In the genomic region with DNA sequence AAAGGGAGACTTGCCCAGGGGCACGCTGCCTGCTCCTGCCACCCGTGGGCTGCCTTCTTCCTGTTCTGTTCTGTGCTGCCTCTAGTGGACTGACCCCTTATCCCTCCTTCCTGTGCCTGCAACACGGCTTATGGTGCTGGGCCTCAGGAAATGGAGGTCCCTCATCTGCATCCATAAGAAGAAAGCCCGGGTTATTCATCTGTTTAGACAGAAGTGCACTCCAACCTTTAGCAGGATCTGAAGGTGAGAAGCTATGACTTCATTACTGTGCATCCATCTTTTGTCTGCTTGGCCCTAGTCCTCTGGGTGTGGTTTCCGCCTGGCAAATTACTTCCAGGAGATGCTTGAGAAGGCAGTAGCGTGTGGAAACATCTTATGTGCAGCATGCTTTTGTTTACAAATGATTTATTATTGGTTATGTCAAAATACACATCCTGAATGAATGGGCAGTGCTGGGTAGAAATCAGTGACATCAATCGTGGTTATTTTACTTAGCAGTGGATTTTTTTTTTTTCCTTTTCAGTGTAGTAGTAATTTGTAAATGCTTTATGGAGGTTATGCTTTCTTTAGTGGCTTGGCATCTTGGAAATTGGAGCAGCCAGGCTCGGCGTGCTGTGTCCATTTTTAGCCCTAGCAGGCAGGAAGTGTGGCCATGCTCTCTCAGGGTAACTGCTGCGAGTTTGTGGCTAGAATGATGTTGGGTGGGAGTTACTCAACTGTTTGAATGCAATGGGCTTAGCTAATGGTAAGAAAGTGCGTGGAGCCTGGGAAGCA, we compare ENCODE assay signal across 8 cellular contexts. TPM values are rescaled to one million over a fixed set of nuclear protein-coding genes. Genes with fewer than 3 reads are reported as not detected.
DNase-seq lines count a peak whose midpoint lies in the region; ATAC-seq and TF ChIP-seq lines count a peak whose summit lies in the region.

No MANE protein-coding gene starts in this region.

- BruUV-seq in A673 (replicated peaks; lab: Mats Ljungman, UMichigan): no TSS peak

- H3K4me3 ChIP-seq in A673 (ENCODE audit: low read depth, low read length, poor library complexity, severe bottlenecking) (no peak overlapping the region), H7 (ENCODE audit: insufficient read depth, low read depth, low read length) (no peak overlapping the region), WI38 (ENCODE audit: low read depth, low read length) (no peak overlapping the region)

- POLR2A ChIA-PET in A673 (lab: Charles Lee; ENCODE audit: low non-redundant PET): no interaction called here

- intact Hi-C loops in A673 (cut with micrococcal nuclease; ENCODE audit: unreplicated experiment): no loop called here

- H3K36me3 ChIP-seq in A673 (ENCODE audit: insufficient read depth, low read length, poor library complexity, severe bottlenecking) (no peaks in the 10 kb centered on the region), H7 (replicated peaks; ENCODE audit: control insufficient read depth, insufficient read depth, low read length) (no peaks in the 10 kb centered on the region)

- ATAC-seq in left lobe of liver (peak; percentile 26), GM18858 (IDR thresholded peaks at IDR 0.05; ENCODE audit: unreplicated experiment) (no peak), HG02610 (IDR thresholded peaks at IDR 0.05; ENCODE audit: unreplicated experiment) (no peak), GM18867 (IDR thresholded peaks at IDR 0.05; ENCODE audit: unreplicated experiment) (no peak)

- no peaks in the 10 kb centered on the region for H3K9me3 ChIP-seq in A673 (ENCODE audit: low read depth, low read length, poor library complexity, severe bottlenecking)

- DNase-seq in A673 (ENCODE audit: low spot score) (peak; percentile 18), H7 (peak; percentile 73), left lobe of liver (ENCODE audit: low spot score) (no peak), NCI-H1417 (lab: John Stamatoyannopoulos, UW) (no peak)

- no peaks in the 10 kb centered on the region for H3K27me3 ChIP-seq in A673 (replicated peaks; ENCODE audit: insufficient read depth, low read depth, low read length, poor library complexity)
- H3K27me3 ChIP-seq in H7 (ENCODE audit: control insufficient read depth, insufficient read depth, low read length): no peaks in the 10 kb centered on the region

- H3K27ac ChIP-seq in A673 (ENCODE audit: low read depth, low read length, poor library complexity, severe bottlenecking): no peak overlapping the region

- TF ChIP-seq CTCF in A673 (conservative IDR thresholded peaks at IDR 0.05; ENCODE audit: low read depth, low read length): peak; percentile 38; the same call in 1 of the 2 replicates
- 0 out of 2 replicates have a peak, but pooled peaks have one; percentile 21 for TF ChIP-seq CTCF in WI38 (IDR thresholded peaks at IDR 0.05; ENCODE audit: low read depth, low read length)

- CTCF ChIA-PET in A673 (lab: Charles Lee): no interaction called here

- no peaks in the 10 kb centered on the region for H3K4me1 ChIP-seq in A673 (ENCODE audit: insufficient read depth, low read length, poor library complexity, severe bottlenecking)

RNA-seq across cellular contexts. Expression of a gene that starts 12.7 kb away (rescaled TPM):
- 4.6 and 11.6 TPM in 2 replicates for total RNA-seq in A673 (2021)
- total RNA-seq in H7 (2014; rRNA removed; shearing (Covaris generic)): 0.04 and 0.69 TPM in 2 replicates
- total RNA-seq in left lobe of liver: 1.6 TPM

RNA-seq across cellular contexts. Expression of a gene that starts 26.9 kb away (rescaled TPM):
- total RNA-seq in A673 (2021) (not detected in 2 replicates), left lobe of liver (25.1 TPM)
- not detected in 2 replicates for total RNA-seq in H7 (2014; rRNA removed; shearing (Covaris generic))

Comparison
In these comparisons a context has a peak if more than half of its experiments do, and no peak if none do; other contexts are left out.
1. DNase-seq: peak in A673 (single experiment) and H7 (single experiment); none in left lobe of liver (single experiment) and NCI-H1417 (0 of 3).
2. RNA of a gene that starts 26.9 kb away (total RNA-seq): 25.1 TPM in left lobe of liver (single experiment); not detected in A673 and not detected in H7; every median in the first group is over 10 times any median in the second.